8 cellular contexts compared by ENCODE assay signal in the genomic region with DNA sequence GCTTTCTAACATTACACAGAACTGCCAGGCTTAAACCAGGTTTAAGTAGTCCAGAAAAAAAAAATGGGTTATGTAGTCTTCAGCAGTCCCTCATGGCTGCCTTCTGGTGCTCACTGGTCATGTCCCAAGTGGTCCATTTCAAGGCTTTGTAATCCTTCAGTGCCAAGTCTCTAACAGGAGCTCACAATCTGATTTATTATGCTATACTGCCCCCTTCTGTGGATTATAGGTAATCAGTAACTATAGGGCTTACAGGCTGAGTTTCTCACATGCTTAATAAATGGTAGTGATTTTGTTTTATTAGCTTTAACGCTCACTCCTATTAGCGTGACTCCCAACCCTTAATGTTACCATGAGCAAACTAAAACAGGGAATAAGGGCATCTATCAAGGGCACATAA.
DNase-seq lines count a peak whose midpoint lies in the region; ATAC-seq and TF ChIP-seq lines count a peak whose summit lies in the region.
"Had no signal": no experiment of that assay in that cellular context is flagged by ENCODE, and none has a peak within 500 bp of the region (broad histone marks: within the 10 kb centered on the region; RNA-seq: fewer than 3 reads in every experiment).

No MANE protein-coding gene starts in this region.

- no peaks in the 10 kb centered on the region for H3K36me3 Mint-ChIP-seq in type B pancreatic cell

- H3K4me3 Mint-ChIP-seq in type B pancreatic cell, result no peak overlapping the region
- H3K4me3 Mint-ChIP-seq: nephron had no signal

- DNase-seq in GM10266 (ENCODE audit: extremely low spot score) (peak; percentile 5), RPMI8226 (peak; percentile 22), foreskin fibroblast (peak; percentile 21 to 64), type B pancreatic cell (ENCODE audit: extremely low spot score, unreplicated experiment) (no peak), NCI-H345 treated with DMSO at 0.1 percent for 48 hours (lab: John Stamatoyannopoulos, UW; ENCODE audit: unreplicated experiment) (no peak)

- TF ChIP-seq CTCF in GM10266 (IDR thresholded peaks at IDR 0.05; ENCODE audit: control insufficient read depth, insufficient read depth, low read depth, missing control alignments), result peak; percentile 36
- TF ChIP-seq CTCF in foreskin fibroblast (IDR thresholded peaks at IDR 0.05; ENCODE audit: low read depth, low read length), result peak; percentile 19
- peak; percentile 68 for TF ChIP-seq CTCF in type B pancreatic cell (conservative IDR thresholded peaks at IDR 0.05)

- no peak overlapping the region for H3K4me3 ChIP-seq in foreskin fibroblast (ENCODE audit: low read depth in 1 of 2, low read length in 2 of 2)

- no peaks in the 10 kb centered on the region for H3K4me1 Mint-ChIP-seq in type B pancreatic cell (ENCODE audit: unreplicated experiment)
- H3K4me1 Mint-ChIP-seq: nephron had no signal

- H3K9me3 Mint-ChIP-seq in type B pancreatic cell, result no peaks in the 10 kb centered on the region

- no peaks in the 10 kb centered on the region for H3K27me3 Mint-ChIP-seq in type B pancreatic cell

- H3K27ac Mint-ChIP-seq in type B pancreatic cell, result no peak overlapping the region

- ATAC-seq in HG02642 (IDR thresholded peaks at IDR 0.05; ENCODE audit: poor library complexity, unreplicated experiment) (peak; percentile 46), GM18870 (IDR thresholded peaks at IDR 0.05; ENCODE audit: unreplicated experiment) (no peak)

Comparison
In these comparisons a context has a peak if more than half of its experiments do, and no peak if none do; other contexts are left out.
1. DNase-seq: peak in GM10266 (single experiment), RPMI8226 (single experiment) and foreskin fibroblast (2 of 2); none in type B pancreatic cell (single experiment) and NCI-H345 treated with DMSO at 0.1 percent for 48 hours (single experiment).
2. Peak in every context shown above with its lines, with median percentiles within 50 percentile points of each other: CTCF ChIP-seq.